23 cellular contexts compared by ENCODE assay signal in the genomic region with DNA sequence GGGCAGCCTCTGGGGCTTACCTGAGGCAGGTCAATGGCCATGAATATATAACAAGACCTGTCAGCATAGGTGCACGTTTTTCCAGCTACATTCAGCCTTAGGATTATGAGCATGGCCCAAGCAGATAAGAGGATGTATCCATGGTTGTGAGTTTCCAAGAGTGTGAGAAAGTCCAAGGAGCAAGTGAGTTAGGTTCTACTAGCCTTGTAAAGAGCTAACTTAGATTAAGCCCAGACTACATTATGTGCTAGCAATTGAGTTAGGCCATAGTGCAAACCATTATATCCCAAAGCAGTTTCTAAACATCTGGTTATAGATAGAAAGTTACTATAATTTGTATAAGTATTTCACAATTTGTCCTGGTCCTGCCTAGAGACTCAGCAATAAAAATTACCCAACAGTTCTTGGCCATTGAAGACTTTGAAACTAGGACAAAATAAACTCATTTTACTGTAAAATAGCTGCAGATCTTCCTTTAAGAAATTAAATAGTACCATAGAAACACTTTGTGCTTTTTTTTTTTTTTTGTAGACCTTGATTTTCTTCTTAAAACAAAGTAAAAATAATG.
DNase-seq lines count a peak whose midpoint lies in the region; ATAC-seq, FAIRE-seq and TF ChIP-seq lines count a peak whose summit lies in the region.
"Had no signal": no experiment of that assay in that cellular context is flagged by ENCODE, and none has a peak within 500 bp of the region (broad histone marks: within the 10 kb centered on the region; RNA-seq: fewer than 3 reads in every experiment).

No MANE protein-coding gene starts in this region.

- no peak overlapping the region for H3K27ac Mint-ChIP-seq in CD4-positive, alpha-beta T cell
- H3K27ac Mint-ChIP-seq: activated CD4-positive, alpha-beta memory T cell treated with anti-CD3 and anti-CD28 coated beads for 36 hours; activated naive CD8-positive, alpha-beta T cell; neural progenitor cell; WTC11 had no signal

- H3K27ac ChIP-seq in ascending aorta (peak overlapping the region; percentile 71 to 79), RWPE1 (no peak overlapping the region; the same call in 1 of the 2 replicates)
- no peak overlapping the region for H3K27ac ChIP-seq in CD4-positive, alpha-beta T cell (ENCODE audit: low read depth, low read length)
- H3K27ac ChIP-seq: HL-60, neural progenitor cell, psoas muscle had no signal

- no peak for DNase-seq in ascending aorta (ENCODE audit: low spot score in 2 of 2)
- peak; percentile 73 for DNase-seq in fibroblast of the aortic adventitia (ENCODE audit: low read depth)
- DNase-seq in mucosa of descending colon = no peak
- DNase-seq in urothelium cell line (ENCODE audit: low spot score) = no peak
- DNase-seq in RWPE1 (ENCODE audit: low spot score) = no peak
- DNase-seq in HUDEP-2 (lab: John Stamatoyannopoulos, UW; ENCODE audit: unreplicated experiment in 76 of 76) = no peak
- DNase-seq in CD4-positive, alpha-beta T cell = no peak
- DNase-seq: activated CD4-positive, alpha-beta memory T cell treated with anti-CD3 and anti-CD28 coated beads for 36 hours; BE2C; HCEC 1CT; hypothalamus; midbrain; NCI-H1048; NCI-H2081 treated with DMSO at 0.1 percent for 48 hours; NCI-H510A; psoas muscle; SHP77 treated with DMSO at 0.1 percent for 48 hours; stimulated activated naive CD4-positive, alpha-beta T cell; T-helper 2 cell had no signal

- peak; percentile 30 for FAIRE-seq in urothelium cell line (lab: Jason Lieb, UNC)

- peaks cover 6 to 9% of the 10 kb centered on the region in 2 donors for H3K9me3 ChIP-seq in ascending aorta
- no peaks in the 10 kb centered on the region for H3K9me3 ChIP-seq in mucosa of descending colon
- peaks cover 5% of the 10 kb centered on the region for H3K9me3 ChIP-seq in CD4-positive, alpha-beta T cell (ENCODE audit: control insufficient read depth, low read length)
- H3K9me3 ChIP-seq: BE2C had no signal

- no peak overlapping the region for H3K4me3 Mint-ChIP-seq in CD4-positive, alpha-beta T cell
- H3K4me3 Mint-ChIP-seq: activated CD4-positive, alpha-beta memory T cell treated with anti-CD3 and anti-CD28 coated beads for 36 hours; activated naive CD8-positive, alpha-beta T cell; neural progenitor cell; WTC11 had no signal

- ATAC-seq in mucosa of descending colon = peak; percentile 63
- no peak for ATAC-seq in CD4-positive, alpha-beta T cell (ENCODE audit: poor library complexity)
- ATAC-seq: WTC11 had no signal

- intact Hi-C loops in ascending aorta (cut with DNase I) (loop anchor here (5.0 to 10.0 kb wide), 2 partner anchors 313 to 825 kb away; partner anchors contain the start of gene CAMK2D), mucosa of descending colon (cut with DNase I, micrococcal nuclease) (no loop called here)
- intact Hi-C loops in CD4-positive, alpha-beta T cell (cut with DNase I, micrococcal nuclease) = no loop called here

- H3K9me3 Mint-ChIP-seq in CD4-positive, alpha-beta T cell = peaks cover 2% of the 10 kb centered on the region
- H3K9me3 Mint-ChIP-seq: neural progenitor cell, WTC11 had no signal

- no peaks in the 10 kb centered on the region for H3K4me1 Mint-ChIP-seq in CD4-positive, alpha-beta T cell (ENCODE audit: low read depth)

- H3K27me3 Mint-ChIP-seq in CD4-positive, alpha-beta T cell = no peaks in the 10 kb centered on the region
- H3K27me3 Mint-ChIP-seq: activated CD4-positive, alpha-beta memory T cell treated with anti-CD3 and anti-CD28 coated beads for 36 hours; activated naive CD8-positive, alpha-beta T cell had no signal

- H3K36me3 ChIP-seq in ascending aorta (no peaks in the 10 kb centered on the region), mucosa of descending colon (ENCODE audit: low read depth) (no peaks in the 10 kb centered on the region)
- H3K36me3 ChIP-seq: BE2C, neural progenitor cell had no signal

- no peaks in the 10 kb centered on the region for H3K27me3 ChIP-seq in ascending aorta
- no peaks in the 10 kb centered on the region for H3K27me3 ChIP-seq in CD4-positive, alpha-beta T cell (ENCODE audit: control insufficient read depth, insufficient read depth, low read length)
- H3K27me3 ChIP-seq: BE2C, neural progenitor cell had no signal

- H3K4me1 ChIP-seq in ascending aorta (peaks cover 6 to 28% of the 10 kb centered on the region in 2 donors), mucosa of descending colon (ENCODE audit: low read depth) (no peaks in the 10 kb centered on the region)
- H3K4me1 ChIP-seq: BE2C had no signal

- H3K4me3 ChIP-seq in ascending aorta (no peak overlapping the region), fibroblast of the aortic adventitia (ENCODE audit: low read depth, low read length) (no peak overlapping the region), mucosa of descending colon (no peak overlapping the region)
- H3K4me3 ChIP-seq: neural progenitor cell, psoas muscle had no signal

- peaks cover 14% of the 10 kb centered on the region for H3K36me3 Mint-ChIP-seq in CD4-positive, alpha-beta T cell (ENCODE audit: low read depth)
- H3K36me3 Mint-ChIP-seq: neural progenitor cell, WTC11 had no signal

- no peak for TF ChIP-seq CTCF in ascending aorta (IDR thresholded peaks at IDR 0.05)
- TF ChIP-seq CTCF in fibroblast of the aortic adventitia (IDR thresholded peaks at IDR 0.05; ENCODE audit: insufficient read depth, low read length) = no peak
- TF ChIP-seq CTCF in mucosa of descending colon (IDR thresholded peaks at IDR 0.05) = no peak
- no peak for TF ChIP-seq CTCF in RWPE1 (conservative IDR thresholded peaks at IDR 0.05; ENCODE audit: low read depth)
- TF ChIP-seq CTCF in CD4-positive, alpha-beta T cell (IDR thresholded peaks at IDR 0.05) = no peak

- CTCF ChIA-PET in RWPE1 (lab: Yijun Ruan, JAX) = no interaction called here
- CTCF ChIA-PET in CD4-positive, alpha-beta T cell (lab: Charles Lee) = interaction anchor here (0.7 kb wide), 1 partner anchor 929 kb away, joined by 5 read pairs; no protein-coding TSS in a partner anchor

- POLR2A ChIA-PET in RWPE1 (lab: Yijun Ruan, JAX; ENCODE audit: low non-redundant PET) = no interaction called here
- POLR2A ChIA-PET in CD4-positive, alpha-beta T cell (lab: Charles Lee) = no interaction called here

Comparison
In these comparisons a context has a peak if more than half of its experiments do, and no peak if none do; other contexts are left out.
1. H3K27ac ChIP-seq: peak in ascending aorta (2 of 2); none in RWPE1 (single experiment) and CD4-positive, alpha-beta T cell (single experiment).